Comparison of ENCODE assay signal across 1 cellular context in genomic region chr14:74609721-74610120, GRCh38.
TF ChIP-seq lines count a peak whose summit lies in the region.

No MANE protein-coding gene starts in this region.

TF ChIP-seq in A549, 52 proteins besides CTCF, POLR2A, EP300 and RAD21 (continued from another document):
- TF ChIP-seq REST (IDR thresholded peaks at IDR 0.05) (no peak), HES2 (IDR thresholded peaks at IDR 0.05) (no peak), FOSB (CRISPR knock-in tag; IDR thresholded peaks at IDR 0.05) (no peak), E2F6 (IDR thresholded peaks at IDR 0.05; ENCODE audit: borderline replicate concordance, low read depth) (no peak)
